1 cellular context compared by ENCODE assay signal in the genomic region with DNA sequence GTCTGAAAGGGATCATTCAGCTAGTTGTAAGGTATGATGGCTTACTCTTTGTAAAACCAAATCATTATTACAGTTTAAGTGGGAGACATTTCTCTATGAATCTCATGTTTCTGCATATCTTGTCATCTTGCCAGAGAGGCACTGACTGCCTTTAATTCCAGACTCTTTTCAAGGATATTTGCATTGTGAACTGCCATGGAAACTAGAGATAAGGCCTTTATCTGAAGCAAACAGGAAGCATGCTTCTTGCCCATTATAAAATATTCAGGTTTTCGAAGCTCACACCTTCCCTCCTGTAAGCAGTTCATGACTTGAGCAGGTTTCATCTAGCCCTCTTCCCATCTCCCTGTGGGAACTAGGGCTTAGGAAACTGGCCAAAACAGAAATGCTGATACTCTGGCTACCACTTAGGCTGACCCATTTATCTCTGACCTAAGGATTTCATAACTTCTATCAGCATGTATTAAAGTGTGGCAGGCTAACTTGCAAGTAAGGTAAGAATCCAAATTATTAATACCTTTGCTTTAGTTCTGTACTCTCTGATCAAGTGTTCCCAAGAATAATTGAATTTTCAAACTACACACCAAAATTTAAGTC.
TF ChIP-seq lines count a peak whose summit lies in the region.

No MANE protein-coding gene starts in this region.

TF ChIP-seq in SK-N-SH, 30 proteins besides CTCF, POLR2A, EP300 and RAD21 (continued from another document):
- TF ChIP-seq, protein P1, sequence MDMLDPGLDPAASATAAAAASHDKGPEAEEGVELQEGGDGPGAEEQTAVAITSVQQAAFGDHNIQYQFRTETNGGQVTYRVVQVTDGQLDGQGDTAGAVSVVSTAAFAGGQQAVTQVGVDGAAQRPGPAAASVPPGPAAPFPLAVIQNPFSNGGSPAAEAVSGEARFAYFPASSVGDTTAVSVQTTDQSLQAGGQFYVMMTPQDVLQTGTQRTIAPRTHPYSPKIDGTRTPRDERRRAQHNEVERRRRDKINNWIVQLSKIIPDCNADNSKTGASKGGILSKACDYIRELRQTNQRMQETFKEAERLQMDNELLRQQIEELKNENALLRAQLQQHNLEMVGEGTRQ (IDR thresholded peaks at IDR 0.05; ENCODE audit: borderline replicate concordance, low read depth, low read length): no peak
- TF ChIP-seq JUND (IDR thresholded peaks at IDR 0.05): no peak
- no peak; the same call in 1 of the 2 replicates for TF ChIP-seq GATA2 (CRISPR knock-in tag; IDR thresholded peaks at IDR 0.05)
- TF ChIP-seq TEAD4 (IDR thresholded peaks at IDR 0.05; ENCODE audit: borderline replicate concordance, insufficient read depth): no peak
- TF ChIP-seq RXRA (IDR thresholded peaks at IDR 0.05; ENCODE audit: borderline replicate concordance, low read depth): no peak
- no peak for TF ChIP-seq ELF1 (IDR thresholded peaks at IDR 0.05)
- no peak for TF ChIP-seq MEF2A (IDR thresholded peaks at IDR 0.05; ENCODE audit: borderline replicate concordance, low read depth)
- TF ChIP-seq RCOR1 (IDR thresholded peaks at IDR 0.05; ENCODE audit: low read length): no peak
- TF ChIP-seq NRF1 (IDR thresholded peaks at IDR 0.05; ENCODE audit: low read depth, low read length): no peak
- TF ChIP-seq SIN3A (IDR thresholded peaks at IDR 0.05; ENCODE audit: borderline replicate concordance, low read depth, low read length): no peak
- TF ChIP-seq MXI1 (IDR thresholded peaks at IDR 0.05; ENCODE audit: low read depth, low read length): no peak
- TF ChIP-seq YY1 (IDR thresholded peaks at IDR 0.05; ENCODE audit: low read depth): no peak
